In the genomic region with DNA sequence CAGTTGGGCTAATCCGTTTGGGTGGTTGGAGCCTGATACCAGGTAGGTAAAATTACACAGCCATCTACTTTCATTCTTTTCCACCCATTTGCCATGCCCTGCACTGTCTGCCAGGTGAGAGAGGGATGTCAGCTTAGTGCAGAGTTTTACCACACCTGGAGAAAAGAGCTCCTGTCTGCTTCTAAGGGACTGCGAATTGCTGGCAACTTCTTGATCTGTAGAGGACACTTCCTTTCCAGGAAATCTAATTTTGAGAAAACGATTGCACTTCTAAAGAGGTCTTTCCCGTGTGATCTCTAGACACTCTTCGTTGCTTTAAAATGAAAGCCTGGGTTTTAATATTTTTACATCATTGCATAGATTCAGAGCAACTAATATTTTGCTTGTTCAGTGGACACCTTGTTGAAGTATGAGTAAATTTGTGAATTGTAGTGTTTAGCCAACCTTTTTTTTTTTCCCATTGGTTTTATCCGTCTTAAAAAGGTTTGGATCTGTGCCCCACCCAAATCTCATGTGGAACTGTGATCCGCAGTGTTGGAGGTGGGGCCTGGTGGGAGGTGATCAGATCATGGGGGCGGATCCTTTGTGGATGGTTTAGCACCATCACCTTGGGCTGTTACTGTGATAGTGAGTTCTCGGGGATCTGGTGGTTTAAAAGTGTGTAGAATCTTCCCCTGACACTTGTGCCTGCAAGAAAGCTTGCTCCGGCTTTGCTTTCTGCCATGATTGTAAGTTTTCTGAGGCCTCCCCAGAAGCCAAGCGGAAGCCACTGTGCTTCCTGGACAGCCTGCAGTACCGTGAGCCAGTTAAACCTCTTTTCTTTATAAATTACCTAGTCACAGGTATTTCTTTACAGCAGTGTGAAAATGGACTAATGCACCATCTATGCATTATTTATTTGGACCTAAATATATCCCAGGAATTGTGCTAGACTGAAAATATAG, we compare ENCODE assay signal across 17 cellular contexts.
A peak's percentile ranks its signal among the peaks of the same experiment; 100 is the strongest.
DNase-seq lines count a peak whose midpoint lies in the region; ATAC-seq and TF ChIP-seq lines count a peak whose summit lies in the region.
"Had no signal": no experiment of that assay in that cellular context is flagged by ENCODE, and none has a peak within 500 bp of the region (broad histone marks: within the 10 kb centered on the region; RNA-seq: fewer than 3 reads in every experiment).

No MANE protein-coding gene starts in this region.

- H3K36me3 Mint-ChIP-seq in activated T-helper 17 cell treated with anti-CD3 and anti-CD28 coated beads, Interleukin-2, amount 50 U/mL, for 72 hours (ENCODE audit: low read depth), result no peaks in the 10 kb centered on the region
- H3K36me3 Mint-ChIP-seq in natural killer cell, result no peaks in the 10 kb centered on the region

- peak overlapping the region in 1 of 2 experiments; percentile 16; a peak in 1 of 4 replicates for H3K4me3 ChIP-seq in SK-N-SH (ENCODE audit: low read depth in 2 of 2, low read length in 1 of 2)
- H3K4me3 ChIP-seq in Jurkat, Clone E6-1 (ENCODE audit: low read length), result peak overlapping the region; percentile 4; the same call in 1 of the 2 replicates
- H3K4me3 ChIP-seq: A549, esophagus muscularis mucosa, Peyer's patch, right atrium auricular region had no signal

- H3K4me1 ChIP-seq in SK-N-SH (ENCODE audit: control insufficient read depth in 1 of 2, insufficient read depth in 2 of 2, low read depth in 1 of 2, low read length in 1 of 2), result peaks cover 23 to 57% of the 10 kb centered on the region in 2 experiments; a peak in 3 of 4 replicates
- H3K4me1 ChIP-seq: Peyer's patch had no signal

- peaks cover 0 to 3% of the 10 kb centered on the region in 2 experiments for H3K36me3 ChIP-seq in SK-N-SH (replicated peaks in 1 of 2; ENCODE audit: control insufficient read depth in 1 of 2, insufficient read depth in 2 of 2, low read length in 1 of 2)
- H3K36me3 ChIP-seq: esophagus muscularis mucosa, Peyer's patch, right atrium auricular region had no signal

- TF ChIP-seq CTCF in SK-N-SH (IDR thresholded peaks at IDR 0.05) (no peak), natural killer cell (IDR thresholded peaks at IDR 0.05) (no peak)

- intact Hi-C loops in natural killer cell (cut with micrococcal nuclease), result loop anchor here (10.0 kb wide), 1 partner anchor 158 kb away; no protein-coding TSS in a partner anchor

- no peak for TF ChIP-seq RAD21 in SK-N-SH (IDR thresholded peaks at IDR 0.05; ENCODE audit: low read length)

- H3K4me2 ChIP-seq in SK-N-SH, result peak overlapping the region; percentile 19; the same call in 1 of the 2 replicates
- H3K4me2 ChIP-seq: A549 had no signal

- H3K27me3 ChIP-seq in SK-N-SH (ENCODE audit: insufficient read depth), result no peaks in the 10 kb centered on the region
- H3K27me3 ChIP-seq: esophagus muscularis mucosa, Peyer's patch, right atrium auricular region had no signal

- H3K4me3 Mint-ChIP-seq in activated T-helper 17 cell treated with anti-CD3 and anti-CD28 coated beads, Interleukin-2, amount 50 U/mL, for 72 hours, result peak overlapping the region; percentile 91
- H3K4me3 Mint-ChIP-seq in natural killer cell, result peak overlapping the region; percentile 85

- H3K9ac ChIP-seq in SK-N-SH, result no peak overlapping the region

- ATAC-seq in SK-N-SH treated with all-trans-retinoic acid at 6 μM for 48 hours, result no peak
- peak; percentile 56 for ATAC-seq in activated T-helper 17 cell treated with anti-CD3 and anti-CD28 coated beads, Interleukin-2, amount 50 U/mL, for 72 hours (replicated peaks)
- ATAC-seq in natural killer cell, result peak; percentile 54 to 78 (median 62)
- no peak for ATAC-seq in GM19467 (IDR thresholded peaks at IDR 0.05; ENCODE audit: unreplicated experiment)
- ATAC-seq in GM18907 (IDR thresholded peaks at IDR 0.05; ENCODE audit: unreplicated experiment), result no peak
- ATAC-seq: A549 had no signal

- no peaks in the 10 kb centered on the region for H3K27me3 Mint-ChIP-seq in activated T-helper 17 cell treated with anti-CD3 and anti-CD28 coated beads, Interleukin-2, amount 50 U/mL, for 72 hours
- H3K27me3 Mint-ChIP-seq in natural killer cell (ENCODE audit: low read depth in 2 of 2), result no peaks in the 10 kb centered on the region

- H3K79me2 ChIP-seq in SK-N-SH (ENCODE audit: insufficient read depth), result peaks cover 100% of the 10 kb centered on the region

- WGBS in SK-N-SH (ENCODE audit: low lambda C conversion rate), result 74% methylated on average over 12 of the region's 12 CpGs

- no peaks in the 10 kb centered on the region for H3K9me3 Mint-ChIP-seq in activated T-helper 17 cell treated with anti-CD3 and anti-CD28 coated beads, Interleukin-2, amount 50 U/mL, for 72 hours
- H3K9me3 Mint-ChIP-seq in natural killer cell, result no peaks in the 10 kb centered on the region

- POLR2A ChIA-PET in SK-N-SH (lab: Yijun Ruan, JAX), result no interaction called here

- H4K20me1 ChIP-seq in SK-N-SH (ENCODE audit: insufficient read depth), result peaks cover 94% of the 10 kb centered on the region

- H3K9me2 ChIP-seq in SK-N-SH, result no peaks in the 10 kb centered on the region

- H3K27ac Mint-ChIP-seq in activated T-helper 17 cell treated with anti-CD3 and anti-CD28 coated beads, Interleukin-2, amount 50 U/mL, for 72 hours, result peak overlapping the region; percentile 93
- H3K27ac Mint-ChIP-seq in natural killer cell, result peak overlapping the region; percentile 83 to 86

- H3F3A ChIP-seq in SK-N-SH (replicated peaks; ENCODE audit: insufficient read depth), result peaks cover 10% of the 10 kb centered on the region

- no peaks in the 10 kb centered on the region for H3K9me3 ChIP-seq in SK-N-SH
- H3K9me3 ChIP-seq: A549, esophagus muscularis mucosa, Peyer's patch, right atrium auricular region had no signal

- no peak for TF ChIP-seq EP300 in SK-N-SH (IDR thresholded peaks at IDR 0.05; ENCODE audit: borderline replicate concordance in 1 of 2, low read depth in 1 of 2, low read length in 1 of 2)

- peak overlapping the region; percentile 3 to 94; a peak in 3 of 4 replicates for H3K27ac ChIP-seq in SK-N-SH (ENCODE audit: low read depth in 2 of 2, low read length in 1 of 2)
- H3K27ac ChIP-seq: A549, esophagus muscularis mucosa, Peyer's patch, right atrium auricular region had no signal

- H2AFZ ChIP-seq in SK-N-SH (ENCODE audit: low read depth), result no peak overlapping the region

- CTCF ChIA-PET in SK-N-SH (lab: Yijun Ruan, JAX), result interaction anchor here (0.9 to 1.5 kb wide), 7 partner anchors 8 to 91 kb away, joined by 3 to 4 read pairs (median 3); no protein-coding TSS in a partner anchor

- DNase-seq in SK-N-SH, result no peak
- no peak for DNase-seq in Jurkat, Clone E6-1 (ENCODE audit: low read depth, low spot score)
- no peak for DNase-seq in natural killer cell
- no peak for DNase-seq in stimulated activated CD4-positive, alpha-beta T cell treated with anti-CD3 and anti-CD28 coated beads, Interleukin-1b, Interleukin-23, amount 100 ng/mL, for 48 hours
- DNase-seq: activated CD4-positive, CD25-positive, alpha-beta regulatory T cell; dermis blood vessel endothelial cell; mesendoderm; NCI-H2029; NCI-H526; Peyer's patch had no signal

- H3K4me1 Mint-ChIP-seq in activated T-helper 17 cell treated with anti-CD3 and anti-CD28 coated beads, Interleukin-2, amount 50 U/mL, for 72 hours, result peaks cover 34% of the 10 kb centered on the region
- H3K4me1 Mint-ChIP-seq in natural killer cell, result peaks cover 43 to 50% of the 10 kb centered on the region in 2 donors

TF ChIP-seq in SK-N-SH, 30 proteins besides CTCF, POLR2A, EP300 and RAD21 (continues in another document):
- TF ChIP-seq RFX5 (IDR thresholded peaks at IDR 0.05; ENCODE audit: low read length), result no peak
- TF ChIP-seq NFIC (IDR thresholded peaks at IDR 0.05; ENCODE audit: borderline replicate concordance), result no peak
- TF ChIP-seq USF1 (IDR thresholded peaks at IDR 0.05; ENCODE audit: borderline replicate concordance, low read depth), result no peak
- TF ChIP-seq GABPA (IDR thresholded peaks at IDR 0.05; ENCODE audit: low read depth), result no peak
- TF ChIP-seq YY1 (IDR thresholded peaks at IDR 0.05; ENCODE audit: low read depth), result no peak
- TF ChIP-seq ELF1 (IDR thresholded peaks at IDR 0.05), result no peak
- no peak for TF ChIP-seq FOSL2 (IDR thresholded peaks at IDR 0.05; ENCODE audit: borderline replicate concordance, low read depth)

TF ChIP-seq in SK-N-SH treated with all-trans-retinoic acid at 6 μM for 48 hours, 23 proteins besides CTCF, POLR2A, EP300 and RAD21 (continues in another document):
- TF ChIP-seq ZNF70 (CRISPR knock-in tag; IDR thresholded peaks at IDR 0.05) (no peak), SNAI2 (CRISPR knock-in tag; IDR thresholded peaks at IDR 0.05) (no peak), GLIS3 (CRISPR knock-in tag; IDR thresholded peaks at IDR 0.05) (no peak), BACH2 (CRISPR knock-in tag; IDR thresholded peaks at IDR 0.05; ENCODE audit: borderline replicate concordance) (no peak), ZC3H10 (CRISPR knock-in tag; IDR thresholded peaks at IDR 0.05) (no peak), TCF4 (CRISPR knock-in tag; IDR thresholded peaks at IDR 0.05; ENCODE audit: borderline replicate concordance) (no peak), CSDC2 (CRISPR knock-in tag; IDR thresholded peaks at IDR 0.05) (no peak)
- TF ChIP-seq, protein P1, sequence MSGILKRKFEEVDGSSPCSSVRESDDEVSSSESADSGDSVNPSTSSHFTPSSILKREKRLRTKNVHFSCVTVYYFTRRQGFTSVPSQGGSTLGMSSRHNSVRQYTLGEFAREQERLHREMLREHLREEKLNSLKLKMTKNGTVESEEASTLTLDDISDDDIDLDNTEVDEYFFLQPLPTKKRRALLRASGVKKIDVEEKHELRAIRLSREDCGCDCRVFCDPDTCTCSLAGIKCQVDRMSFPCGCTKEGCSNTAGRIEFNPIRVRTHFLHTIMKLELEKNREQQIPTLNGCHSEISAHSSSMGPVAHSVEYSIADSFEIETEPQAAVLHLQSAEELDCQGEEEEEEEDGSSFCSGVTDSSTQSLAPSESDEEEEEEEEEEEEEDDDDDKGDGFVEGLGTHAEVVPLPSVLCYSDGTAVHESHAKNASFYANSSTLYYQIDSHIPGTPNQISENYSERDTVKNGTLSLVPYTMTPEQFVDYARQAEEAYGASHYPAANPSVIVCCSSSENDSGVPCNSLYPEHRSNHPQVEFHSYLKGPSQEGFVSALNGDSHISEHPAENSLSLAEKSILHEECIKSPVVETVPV (CRISPR knock-in tag; IDR thresholded peaks at IDR 0.05), result no peak
- TF ChIP-seq, protein P2, sequence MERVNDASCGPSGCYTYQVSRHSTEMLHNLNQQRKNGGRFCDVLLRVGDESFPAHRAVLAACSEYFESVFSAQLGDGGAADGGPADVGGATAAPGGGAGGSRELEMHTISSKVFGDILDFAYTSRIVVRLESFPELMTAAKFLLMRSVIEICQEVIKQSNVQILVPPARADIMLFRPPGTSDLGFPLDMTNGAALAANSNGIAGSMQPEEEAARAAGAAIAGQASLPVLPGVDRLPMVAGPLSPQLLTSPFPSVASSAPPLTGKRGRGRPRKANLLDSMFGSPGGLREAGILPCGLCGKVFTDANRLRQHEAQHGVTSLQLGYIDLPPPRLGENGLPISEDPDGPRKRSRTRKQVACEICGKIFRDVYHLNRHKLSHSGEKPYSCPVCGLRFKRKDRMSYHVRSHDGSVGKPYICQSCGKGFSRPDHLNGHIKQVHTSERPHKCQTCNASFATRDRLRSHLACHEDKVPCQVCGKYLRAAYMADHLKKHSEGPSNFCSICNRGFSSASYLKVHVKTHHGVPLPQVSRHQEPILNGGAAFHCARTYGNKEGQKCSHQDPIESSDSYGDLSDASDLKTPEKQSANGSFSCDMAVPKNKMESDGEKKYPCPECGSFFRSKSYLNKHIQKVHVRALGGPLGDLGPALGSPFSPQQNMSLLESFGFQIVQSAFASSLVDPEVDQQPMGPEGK (CRISPR knock-in tag; IDR thresholded peaks at IDR 0.05; ENCODE audit: borderline replicate concordance), result no peak

Comparison
In these comparisons a context has a peak if more than half of its experiments do, and no peak if none do; other contexts are left out.
1. ATAC-seq: peak in activated T-helper 17 cell treated with anti-CD3 and anti-CD28 coated beads, Interleukin-2, amount 50 U/mL, for 72 hours (single experiment) and natural killer cell (3 of 3); none in SK-N-SH treated with all-trans-retinoic acid at 6 μM for 48 hours (single experiment), GM19467 (single experiment) and GM18907 (single experiment).